17 cellular contexts compared by ENCODE assay signal in genomic region chr7:151045262-151045661, GRCh38. TPM values are rescaled to one million over a fixed set of nuclear protein-coding genes. Genes with fewer than 3 reads are reported as not detected.
DNase-seq lines count a peak whose midpoint lies in the region; ATAC-seq and TF ChIP-seq lines count a peak whose summit lies in the region.
"Had no signal": no experiment of that assay in that cellular context is flagged by ENCODE, and none has a peak within 500 bp of the region (broad histone marks: within the 10 kb centered on the region; RNA-seq: fewer than 3 reads in every experiment).

No MANE protein-coding gene starts in this region.

- no peak for ATAC-seq in GM19328 (IDR thresholded peaks at IDR 0.05; ENCODE audit: unreplicated experiment)
- ATAC-seq: A549, GM12878, HCT116 had no signal

- H3K4me3 ChIP-seq in osteoblast (ENCODE audit: insufficient read depth, low read length), result no peak overlapping the region
- H3K4me3 ChIP-seq: A549, GM12878 had no signal

- peaks cover 6% of the 10 kb centered on the region for H4K20me1 ChIP-seq in osteoblast (ENCODE audit: insufficient read depth, low read length)

- no peaks in the 10 kb centered on the region for H3K36me3 ChIP-seq in osteoblast (ENCODE audit: insufficient read depth, low read length)

- no peaks in the 10 kb centered on the region for H3K79me2 ChIP-seq in osteoblast (ENCODE audit: insufficient read depth, low read length)

- H3K9me3 ChIP-seq in osteoblast (ENCODE audit: low read depth, low read length), result no peaks in the 10 kb centered on the region
- H3K9me3 ChIP-seq: A549, BE2C had no signal

- no peak for TF ChIP-seq CTCF in osteoblast (IDR thresholded peaks at IDR 0.05; ENCODE audit: extremely low read depth, low read depth, low read length)

- H3K27me3 Mint-ChIP-seq in activated T-helper 2 cell treated with anti-CD3 and anti-CD28 coated beads, Interferon-gamma antibody, Interleukin-2, Interleukin-4, amounts not matched to agents 10 μg/mL and 5 μg/mL and 100 μg/mL, durations not matched to agents 14 hours and 24 hours and 36 hours (ENCODE audit: low read depth), result peaks cover 3% of the 10 kb centered on the region
- no peaks in the 10 kb centered on the region for H3K27me3 Mint-ChIP-seq in activated T-cell treated with anti-CD3 and anti-CD28 coated beads, Interleukin-2, amount 50 U/mL, for 24 hours
- H3K27me3 Mint-ChIP-seq: CD4-positive, alpha-beta memory T cell had no signal

- no peaks in the 10 kb centered on the region for H3K4me1 Mint-ChIP-seq in activated T-helper 2 cell treated with anti-CD3 and anti-CD28 coated beads, Interferon-gamma antibody, Interleukin-2, Interleukin-4, amounts not matched to agents 10 μg/mL and 5 μg/mL and 100 μg/mL, durations not matched to agents 14 hours and 24 hours and 36 hours (ENCODE audit: low read depth)
- H3K4me1 Mint-ChIP-seq in activated T-cell treated with anti-CD3 and anti-CD28 coated beads, Interleukin-2, amount 50 U/mL, for 24 hours (ENCODE audit: low read depth), result no peaks in the 10 kb centered on the region

- H3K36me3 Mint-ChIP-seq in activated T-helper 2 cell treated with anti-CD3 and anti-CD28 coated beads, Interferon-gamma antibody, Interleukin-2, Interleukin-4, amounts not matched to agents 10 μg/mL and 5 μg/mL and 100 μg/mL, durations not matched to agents 14 hours and 24 hours and 36 hours (ENCODE audit: low read depth), result no peaks in the 10 kb centered on the region
- peaks cover 45% of the 10 kb centered on the region for H3K36me3 Mint-ChIP-seq in activated T-cell treated with anti-CD3 and anti-CD28 coated beads, Interleukin-2, amount 50 U/mL, for 24 hours (ENCODE audit: low read depth)

- no peaks in the 10 kb centered on the region for H3K9me3 Mint-ChIP-seq in activated T-helper 2 cell treated with anti-CD3 and anti-CD28 coated beads, Interferon-gamma antibody, Interleukin-2, Interleukin-4, amounts not matched to agents 10 μg/mL and 5 μg/mL and 100 μg/mL, durations not matched to agents 14 hours and 24 hours and 36 hours
- no peaks in the 10 kb centered on the region for H3K9me3 Mint-ChIP-seq in activated T-cell treated with anti-CD3 and anti-CD28 coated beads, Interleukin-2, amount 50 U/mL, for 24 hours
- H3K9me3 Mint-ChIP-seq: CD4-positive, alpha-beta memory T cell had no signal

- peak; percentile 83 for DNase-seq in DMS 273 (lab: John Stamatoyannopoulos, UW; ENCODE audit: unreplicated experiment)
- DNase-seq in NCI-H82 (lab: John Stamatoyannopoulos, UW), result peak; percentile 87
- no peak for DNase-seq in activated T-helper 2 cell treated with anti-CD3 and anti-CD28 coated beads, Interferon-gamma antibody, Interleukin-2, Interleukin-4, amounts not matched to agents 10 μg/mL and 5 μg/mL and 100 μg/mL, durations not matched to agents 14 hours and 24 hours and 36 hours (ENCODE audit: low spot score)
- peak; percentile 78 for DNase-seq in osteoblast (ENCODE audit: insufficient read length, low spot score, missing footprints)
- no peak for DNase-seq in germinal center (ENCODE audit: low spot score)
- no peak for DNase-seq in activated T-cell treated with anti-CD3 and anti-CD28 coated beads, Interleukin-2, amount 50 U/mL, for 24 hours
- DNase-seq: BE2C; CD4-positive, alpha-beta memory T cell; DMS79; IMR-90; KG1 had no signal

- peak overlapping the region; percentile 38 for H3K27ac Mint-ChIP-seq in activated T-helper 2 cell treated with anti-CD3 and anti-CD28 coated beads, Interferon-gamma antibody, Interleukin-2, Interleukin-4, amounts not matched to agents 10 μg/mL and 5 μg/mL and 100 μg/mL, durations not matched to agents 14 hours and 24 hours and 36 hours
- H3K27ac Mint-ChIP-seq in activated T-cell treated with anti-CD3 and anti-CD28 coated beads, Interleukin-2, amount 50 U/mL, for 24 hours, result no peak overlapping the region

- no peaks in the 10 kb centered on the region for H3K27me3 ChIP-seq in osteoblast (ENCODE audit: insufficient read depth, low read length)
- H3K27me3 ChIP-seq: BE2C had no signal

- H3K4me1 ChIP-seq in osteoblast (ENCODE audit: insufficient read depth, low read length), result peaks cover 12% of the 10 kb centered on the region

- H3K4me2 ChIP-seq in osteoblast (ENCODE audit: insufficient read depth, low read length), result no peak overlapping the region
- H3K4me2 ChIP-seq: A549 had no signal

- H2AFZ ChIP-seq in osteoblast (ENCODE audit: low read length), result no peak overlapping the region

- no peak overlapping the region for H3K27ac ChIP-seq in osteoblast (ENCODE audit: low read depth, low read length)
- H3K27ac ChIP-seq: A549, C4-2B had no signal

- no peak overlapping the region for H3K4me3 Mint-ChIP-seq in activated T-helper 2 cell treated with anti-CD3 and anti-CD28 coated beads, Interferon-gamma antibody, Interleukin-2, Interleukin-4, amounts not matched to agents 10 μg/mL and 5 μg/mL and 100 μg/mL, durations not matched to agents 14 hours and 24 hours and 36 hours (ENCODE audit: low read depth)
- no peak overlapping the region for H3K4me3 Mint-ChIP-seq in activated T-cell treated with anti-CD3 and anti-CD28 coated beads, Interleukin-2, amount 50 U/mL, for 24 hours
- H3K4me3 Mint-ChIP-seq: CD4-positive, alpha-beta memory T cell had no signal

- intact Hi-C loops in activated T-helper 2 cell treated with anti-CD3 and anti-CD28 coated beads, Interferon-gamma antibody, Interleukin-2, Interleukin-4, amounts not matched to agents 10 μg/mL and 5 μg/mL and 100 μg/mL, durations not matched to agents 14 hours and 24 hours and 36 hours (cut with micrococcal nuclease), result no loop called here

RNA-seq across cellular contexts. Expression of gene ASIC3, which starts 3.1 kb away (rescaled TPM):
- 3.3 and 4.0 TPM in 2 replicates for total RNA-seq in activated T-helper 2 cell treated with anti-CD3 and anti-CD28 coated beads, Interferon-gamma antibody, Interleukin-2, Interleukin-4, amounts not matched to agents 10 μg/mL and 5 μg/mL and 100 μg/mL, durations not matched to agents 14 hours and 24 hours and 36 hours
- total RNA-seq in osteoblast, result under 0.01 and 0.29 TPM in 2 replicates
- total RNA-seq: G401, IMR-90 had no signal

RNA-seq across cellular contexts. Expression of gene CDK5, which starts 12.4 kb away (rescaled TPM):
- total RNA-seq in activated T-helper 2 cell treated with anti-CD3 and anti-CD28 coated beads, Interferon-gamma antibody, Interleukin-2, Interleukin-4, amounts not matched to agents 10 μg/mL and 5 μg/mL and 100 μg/mL, durations not matched to agents 14 hours and 24 hours and 36 hours, result 24.1 and 25.7 TPM in 2 replicates
- 15.9 and 17.0 TPM in 2 replicates for total RNA-seq in osteoblast

RNA-seq across cellular contexts. Expression of gene SLC4A2, which starts 14.1 kb away (rescaled TPM):
- 106 and 109 TPM in 2 replicates for total RNA-seq in activated T-helper 2 cell treated with anti-CD3 and anti-CD28 coated beads, Interferon-gamma antibody, Interleukin-2, Interleukin-4, amounts not matched to agents 10 μg/mL and 5 μg/mL and 100 μg/mL, durations not matched to agents 14 hours and 24 hours and 36 hours
- total RNA-seq in osteoblast, result 52.2 and 61.5 TPM in 2 replicates

RNA-seq across cellular contexts. Expression of gene ABCB8, which starts 17.0 kb away (rescaled TPM):
- total RNA-seq in activated T-helper 2 cell treated with anti-CD3 and anti-CD28 coated beads, Interferon-gamma antibody, Interleukin-2, Interleukin-4, amounts not matched to agents 10 μg/mL and 5 μg/mL and 100 μg/mL, durations not matched to agents 14 hours and 24 hours and 36 hours, result 59.5 and 59.6 TPM in 2 replicates
- total RNA-seq in osteoblast, result 32.6 and 35.1 TPM in 2 replicates

RNA-seq across cellular contexts. Expression of gene ATG9B, which starts 21.0 kb away (rescaled TPM):
- total RNA-seq in activated T-helper 2 cell treated with anti-CD3 and anti-CD28 coated beads, Interferon-gamma antibody, Interleukin-2, Interleukin-4, amounts not matched to agents 10 μg/mL and 5 μg/mL and 100 μg/mL, durations not matched to agents 14 hours and 24 hours and 36 hours, result 5.0 and 6.4 TPM in 2 replicates
- not detected in 2 replicates for total RNA-seq in osteoblast

Comparison
In these comparisons a context has a peak if more than half of its experiments do, and no peak if none do; other contexts are left out.
1. DNase-seq: peak in DMS 273 (single experiment), NCI-H82 (single experiment) and osteoblast (single experiment); none in activated T-helper 2 cell treated with anti-CD3 and anti-CD28 coated beads, Interferon-gamma antibody, Interleukin-2, Interleukin-4, amounts not matched to agents 10 μg/mL and 5 μg/mL and 100 μg/mL, durations not matched to agents 14 hours and 24 hours and 36 hours (single experiment), germinal center (single experiment) and activated T-cell treated with anti-CD3 and anti-CD28 coated beads, Interleukin-2, amount 50 U/mL, for 24 hours (single experiment).